ENCODE assay signal across 1 cellular context in the genomic region with DNA sequence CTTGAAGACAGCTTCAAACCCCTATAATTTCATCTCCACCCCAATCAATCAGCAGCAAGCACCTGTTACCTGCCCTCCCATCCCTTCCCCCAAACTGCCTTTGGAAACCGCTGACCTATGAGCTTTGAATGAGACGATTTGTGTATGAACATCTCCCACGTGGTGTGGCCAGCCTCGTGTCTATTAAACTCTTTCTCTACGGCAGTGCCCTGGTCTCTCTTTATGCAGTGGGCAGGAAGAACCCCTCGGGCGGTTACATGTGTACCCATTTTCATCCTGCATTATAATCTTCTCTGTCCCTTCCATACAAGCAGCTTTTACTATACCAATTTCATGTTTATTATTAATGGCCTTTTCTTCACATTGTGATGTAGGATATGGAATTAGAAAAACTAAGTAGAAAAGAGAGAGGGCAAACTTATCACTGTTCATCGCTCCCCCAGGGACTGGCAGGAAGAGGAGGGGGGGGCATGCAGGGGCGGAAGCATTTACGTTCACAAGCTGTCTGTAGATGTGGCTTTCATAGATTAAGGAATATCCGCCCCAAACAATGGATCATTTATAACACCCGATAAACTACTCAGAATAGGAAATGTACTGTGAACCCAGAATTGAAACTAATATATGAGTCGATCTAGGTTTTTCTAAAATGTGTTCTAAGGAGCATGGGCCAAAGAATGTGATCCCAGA.
TF ChIP-seq lines count a peak whose summit lies in the region.

No MANE protein-coding gene starts in this region.

TF ChIP-seq in GM23338, 12 proteins besides CTCF, POLR2A, EP300 and RAD21 (continued from another document):
- TF ChIP-seq ZNF462 (CRISPR knock-in tag; IDR thresholded peaks at IDR 0.05) (no peak), EZH2 (IDR thresholded peaks at IDR 0.05; ENCODE audit: low read depth, unreplicated experiment) (no peak), STAT1 (IDR thresholded peaks at IDR 0.05; ENCODE audit: unreplicated experiment) (no peak), ZNF331 (CRISPR knock-in tag; IDR thresholded peaks at IDR 0.05; ENCODE audit: low read depth) (no peak)
- TF ChIP-seq, protein P1, sequence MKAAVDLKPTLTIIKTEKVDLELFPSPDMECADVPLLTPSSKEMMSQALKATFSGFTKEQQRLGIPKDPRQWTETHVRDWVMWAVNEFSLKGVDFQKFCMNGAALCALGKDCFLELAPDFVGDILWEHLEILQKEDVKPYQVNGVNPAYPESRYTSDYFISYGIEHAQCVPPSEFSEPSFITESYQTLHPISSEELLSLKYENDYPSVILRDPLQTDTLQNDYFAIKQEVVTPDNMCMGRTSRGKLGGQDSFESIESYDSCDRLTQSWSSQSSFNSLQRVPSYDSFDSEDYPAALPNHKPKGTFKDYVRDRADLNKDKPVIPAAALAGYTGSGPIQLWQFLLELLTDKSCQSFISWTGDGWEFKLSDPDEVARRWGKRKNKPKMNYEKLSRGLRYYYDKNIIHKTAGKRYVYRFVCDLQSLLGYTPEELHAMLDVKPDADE (IDR thresholded peaks at IDR 0.05): no peak
